ENCODE assay signal across 19 cellular contexts in the genomic region with DNA sequence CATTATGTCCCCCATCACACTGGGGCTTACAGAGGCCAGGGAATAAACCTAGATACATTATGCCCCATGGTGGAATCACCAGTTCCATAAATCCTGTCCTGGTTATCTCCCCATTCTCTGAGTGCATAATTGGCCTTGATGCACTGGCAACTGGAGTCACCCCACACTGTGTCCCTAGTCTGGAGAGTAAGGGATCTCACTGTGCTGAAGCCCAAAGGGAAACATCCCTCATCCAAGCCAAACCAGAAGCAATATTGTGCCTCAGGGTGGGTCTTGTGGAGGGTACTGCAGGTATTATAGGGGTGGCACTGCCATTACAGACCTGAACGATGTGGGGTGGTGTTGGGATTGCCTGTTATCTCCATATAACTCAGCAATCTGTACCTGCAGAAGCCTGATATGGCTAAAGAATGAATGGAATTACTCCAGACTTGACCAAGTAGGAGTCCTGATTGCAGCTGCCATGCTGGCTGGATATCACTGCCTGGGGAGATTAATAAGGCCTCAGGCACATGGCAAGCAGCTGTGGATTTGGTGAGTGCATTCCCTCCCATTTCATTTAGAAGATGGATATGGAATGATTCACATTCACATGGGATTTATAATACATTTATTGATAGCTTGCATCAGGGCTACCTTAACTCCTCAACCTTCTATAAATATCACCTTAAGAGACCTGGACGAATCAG. TPM values are rescaled to one million over a fixed set of nuclear protein-coding genes. Genes with fewer than 3 reads are reported as not detected.
DNase-seq lines count a peak whose midpoint lies in the region; ATAC-seq and TF ChIP-seq lines count a peak whose summit lies in the region.
"Had no signal": no experiment of that assay in that cellular context is flagged by ENCODE, and none has a peak within 500 bp of the region (broad histone marks: within the 10 kb centered on the region; RNA-seq: fewer than 3 reads in every experiment).

No MANE protein-coding gene starts in this region.

- H3K4me3 ChIP-seq in mammary epithelial cell (replicated peaks in 1 of 3; ENCODE audit: insufficient read depth in 1 of 3, low read depth in 2 of 3, low read length in 3 of 3) = no peak overlapping the region
- H3K4me3 ChIP-seq: A549, vagina had no signal

- ATAC-seq in GM18505 (IDR thresholded peaks at IDR 0.05; ENCODE audit: unreplicated experiment) = no peak
- ATAC-seq in activated CD8-positive, alpha-beta T cell treated with anti-CD3 and anti-CD28 coated beads, Interleukin-2, amount 10 ng/mL, durations not matched to agents 7 days and 5 days = peak; percentile 7
- peak in 1 of 2 donors; percentile 6 for ATAC-seq in naive thymus-derived CD8-positive, alpha-beta T cell
- no peak for ATAC-seq in activated T-helper 17 cell treated with anti-CD3 and anti-CD28 coated beads, Interleukin-2, amount 50 U/mL, for 72 hours (replicated peaks)
- ATAC-seq: A549, left cardiac atrium had no signal

- H3K27me3 ChIP-seq in mammary epithelial cell (ENCODE audit: insufficient read depth, low read length) = no peaks in the 10 kb centered on the region
- H3K27me3 ChIP-seq: vagina had no signal

- no peaks in the 10 kb centered on the region for H3K9me3 ChIP-seq in mammary epithelial cell (replicated peaks; ENCODE audit: insufficient read depth, low read length)
- H3K9me3 ChIP-seq: A549, vagina had no signal

- H3K36me3 Mint-ChIP-seq in activated CD8-positive, alpha-beta T cell treated with anti-CD3 and anti-CD28 coated beads, Interleukin-2, amount 10 ng/mL, durations not matched to agents 7 days and 5 days (ENCODE audit: low read depth) = peaks cover 68% of the 10 kb centered on the region
- peaks cover 23 to 71% (median 57%) of the 10 kb centered on the region in 3 donors for H3K36me3 Mint-ChIP-seq in naive thymus-derived CD8-positive, alpha-beta T cell
- peaks cover 50% of the 10 kb centered on the region for H3K36me3 Mint-ChIP-seq in activated T-helper 17 cell treated with anti-CD3 and anti-CD28 coated beads, Interleukin-2, amount 50 U/mL, for 72 hours (ENCODE audit: low read depth)

- dilution Hi-C loops in mammary epithelial cell (cut with HindIII; ENCODE audit: low sequenced_read_pairs) = no loop called here

- CTCF ChIA-PET in activated CD8-positive, alpha-beta T cell treated with anti-CD3 and anti-CD28 coated beads, Interleukin-2, amount 10 ng/mL, durations not matched to agents 7 days and 5 days (lab: Charles Lee) = no interaction called here
- CTCF ChIA-PET in mammary epithelial cell (lab: Charles Lee; ENCODE audit: low non-redundant PET) = no interaction called here

- H3K79me2 ChIP-seq in mammary epithelial cell (ENCODE audit: insufficient read depth, low read length) = peaks cover 15% of the 10 kb centered on the region

- H3K4me2 ChIP-seq in mammary epithelial cell (ENCODE audit: insufficient read depth, low read depth, low read length) = no peak overlapping the region
- H3K4me2 ChIP-seq: A549 had no signal

- intact Hi-C loops in mammary epithelial cell (cut with micrococcal nuclease) = no loop called here

- H3K27ac ChIP-seq in mammary epithelial cell (ENCODE audit: insufficient read depth, low read depth, low read length) = no peak overlapping the region
- H3K27ac ChIP-seq: A549, vagina had no signal

- BruUV-seq in mammary epithelial cell (replicated peaks; lab: Mats Ljungman, UMichigan) = no TSS peak

- in situ Hi-C loops in mammary epithelial cell (cut with MboI; ENCODE audit: low sequenced_read_pairs in 2 of 2) = no loop called here

- WGBS in mammary epithelial cell (ENCODE audit: low coverage, missing lambda C conversion rate) = 49% methylated on average over 2 of the region's 2 CpGs

- H3K27me3 Mint-ChIP-seq in activated CD8-positive, alpha-beta T cell treated with anti-CD3 and anti-CD28 coated beads, Interleukin-2, amount 10 ng/mL, durations not matched to agents 7 days and 5 days (ENCODE audit: low read depth) = no peaks in the 10 kb centered on the region
- peaks cover 0 to 2% (median 0%) of the 10 kb centered on the region in 5 donors for H3K27me3 Mint-ChIP-seq in naive thymus-derived CD8-positive, alpha-beta T cell
- no peaks in the 10 kb centered on the region for H3K27me3 Mint-ChIP-seq in activated T-helper 17 cell treated with anti-CD3 and anti-CD28 coated beads, Interleukin-2, amount 50 U/mL, for 72 hours

- H3K4me1 ChIP-seq in mammary epithelial cell (ENCODE audit: insufficient read depth, low read length) = peaks cover 2% of the 10 kb centered on the region

- peaks cover 36% of the 10 kb centered on the region for H3K4me1 Mint-ChIP-seq in activated CD8-positive, alpha-beta T cell treated with anti-CD3 and anti-CD28 coated beads, Interleukin-2, amount 10 ng/mL, durations not matched to agents 7 days and 5 days (ENCODE audit: low read depth)
- peaks cover 44 to 74% (median 64%) of the 10 kb centered on the region in 4 donors for H3K4me1 Mint-ChIP-seq in naive thymus-derived CD8-positive, alpha-beta T cell
- peaks cover 14% of the 10 kb centered on the region for H3K4me1 Mint-ChIP-seq in activated T-helper 17 cell treated with anti-CD3 and anti-CD28 coated beads, Interleukin-2, amount 50 U/mL, for 72 hours

- H3K9ac ChIP-seq in mammary epithelial cell (ENCODE audit: insufficient read depth, low read length) = no peak overlapping the region

- no peak overlapping the region for H2AFZ ChIP-seq in mammary epithelial cell (ENCODE audit: low read depth, low read length)

- no peaks in the 10 kb centered on the region for H3K9me3 Mint-ChIP-seq in activated CD8-positive, alpha-beta T cell treated with anti-CD3 and anti-CD28 coated beads, Interleukin-2, amount 10 ng/mL, durations not matched to agents 7 days and 5 days (ENCODE audit: insufficient read depth)
- peaks cover 0 to 2% (median 0%) of the 10 kb centered on the region in 9 donors for H3K9me3 Mint-ChIP-seq in naive thymus-derived CD8-positive, alpha-beta T cell
- H3K9me3 Mint-ChIP-seq in activated T-helper 17 cell treated with anti-CD3 and anti-CD28 coated beads, Interleukin-2, amount 50 U/mL, for 72 hours = no peaks in the 10 kb centered on the region
- H3K9me3 Mint-ChIP-seq: activated T-helper 2 cell treated with anti-CD3 and anti-CD28 coated beads, Interferon-gamma antibody, Interleukin-2, Interleukin-4, amounts not matched to agents 10 μg/mL and 5 μg/mL and 100 μg/mL, durations not matched to agents 14 hours and 24 hours and 36 hours had no signal

- peak; percentile 24 for DNase-seq in activated CD8-positive, alpha-beta memory T cell treated with anti-CD3 and anti-CD28 coated beads, Interleukin-2, amount 50 U/mL, for 4 hours
- DNase-seq in activated CD8-positive, alpha-beta memory T cell treated with anti-CD3 and anti-CD28 coated beads for 24 hours = no peak
- DNase-seq in activated CD8-positive, alpha-beta T cell treated with anti-CD3 and anti-CD28 coated beads, Interleukin-2, amount 10 ng/mL, durations not matched to agents 7 days and 5 days = no peak
- DNase-seq in naive thymus-derived CD8-positive, alpha-beta T cell = no peak
- DNase-seq in NCI-H1417 (lab: John Stamatoyannopoulos, UW) (no peak), mammary epithelial cell (no peak)
- DNase-seq: activated CD4-positive, alpha-beta T cell treated with anti-CD3 and anti-CD28 coated beads, Interleukin-2, amount 50 U/mL, for 4 hours; C1 segment of cervical spinal cord; GF-D8; left cardiac atrium; NCI-H1092; NCI-H524; retina; stimulated activated CD4-positive, alpha-beta T cell treated with anti-CD3 and anti-CD28 coated beads, Interleukin-12 subunit alpha, Interleukin-12 subunit beta, amount 100 ng/mL, for 4 hours had no signal

- TF ChIP-seq CTCF in mammary epithelial cell (conservative IDR thresholded peaks at IDR 0.05 in 1 of 2, IDR thresholded peaks at IDR 0.05 in 1 of 2; ENCODE audit: extremely low read depth in 1 of 2, insufficient read depth in 1 of 2, low read depth in 1 of 2, low read length in 2 of 2) = no peak

- POLR2A ChIA-PET in activated CD8-positive, alpha-beta T cell treated with anti-CD3 and anti-CD28 coated beads, Interleukin-2, amount 10 ng/mL, durations not matched to agents 7 days and 5 days (lab: Charles Lee) = interaction anchor here (1.8 kb wide), 1 partner anchor 13 kb away, joined by 4 read pairs; no protein-coding TSS in a partner anchor
- POLR2A ChIA-PET in naive thymus-derived CD8-positive, alpha-beta T cell (lab: Charles Lee) = interaction anchor here (0.7 to 2.5 kb wide), 8 partner anchors 10 to 939 kb away, joined by 3 to 18 read pairs (median 8); no protein-coding TSS in a partner anchor

- no peak overlapping the region for H3K27ac Mint-ChIP-seq in activated CD8-positive, alpha-beta T cell treated with anti-CD3 and anti-CD28 coated beads, Interleukin-2, amount 10 ng/mL, durations not matched to agents 7 days and 5 days
- H3K27ac Mint-ChIP-seq in naive thymus-derived CD8-positive, alpha-beta T cell = peak overlapping the region in 9 of 10 donors; percentile 14 to 100 (median 86)
- no peak overlapping the region for H3K27ac Mint-ChIP-seq in activated T-helper 17 cell treated with anti-CD3 and anti-CD28 coated beads, Interleukin-2, amount 50 U/mL, for 72 hours

- no peak overlapping the region for H3K4me3 Mint-ChIP-seq in activated CD8-positive, alpha-beta T cell treated with anti-CD3 and anti-CD28 coated beads, Interleukin-2, amount 10 ng/mL, durations not matched to agents 7 days and 5 days
- H3K4me3 Mint-ChIP-seq in naive thymus-derived CD8-positive, alpha-beta T cell = peak overlapping the region in 9 of 10 donors; percentile 6 to 99 (median 94)
- no peak overlapping the region for H3K4me3 Mint-ChIP-seq in activated T-helper 17 cell treated with anti-CD3 and anti-CD28 coated beads, Interleukin-2, amount 50 U/mL, for 72 hours

- peaks cover 4% of the 10 kb centered on the region for H3K36me3 ChIP-seq in mammary epithelial cell (ENCODE audit: insufficient read depth, low read length)
- H3K36me3 ChIP-seq: vagina had no signal

- H4K20me1 ChIP-seq in mammary epithelial cell (ENCODE audit: insufficient read depth, low read length) = no peaks in the 10 kb centered on the region

- peak; percentile 45 for TF ChIP-seq POLR2A in GM18505 (IDR thresholded peaks at IDR 0.05; ENCODE audit: borderline replicate concordance, extremely low read depth, insufficient read depth, insufficient read length)

RNA-seq across cellular contexts. Expression of gene HLA-A, which starts 5.1 kb away (rescaled TPM):
- total RNA-seq in activated CD8-positive, alpha-beta T cell treated with anti-CD3 and anti-CD28 coated beads, Interleukin-2, amount 10 ng/mL, durations not matched to agents 7 days and 5 days = 1,000 to 10,000 TPM; 1,178 to 1,183 TPM
- 1,000 to 10,000 TPM; 2,087 to 2,115 TPM for total RNA-seq in naive thymus-derived CD8-positive, alpha-beta T cell
- 1,000 to 10,000 TPM; 2,084 to 4,021 (median 2,635) TPM for polyA plus RNA-seq in naive thymus-derived CD8-positive, alpha-beta T cell
- total RNA-seq in activated T-helper 17 cell treated with anti-CD3 and anti-CD28 coated beads, Interleukin-2, amount 50 U/mL, for 72 hours = 1,000 to 10,000 TPM; 1,094 to 1,926 TPM
- 100 to 1,000 TPM; 217 to 345 TPM for total RNA-seq in mammary epithelial cell
- polyA plus RNA-seq in mammary epithelial cell = 291 TPM
- polyA minus RNA-seq in mammary epithelial cell = 188 TPM

Comparison
In these comparisons a context has a peak if more than half of its experiments do, and no peak if none do; other contexts are left out.
1. H3K27ac Mint-ChIP-seq: peak in naive thymus-derived CD8-positive, alpha-beta T cell (9 of 10); none in activated CD8-positive, alpha-beta T cell treated with anti-CD3 and anti-CD28 coated beads, Interleukin-2, amount 10 ng/mL, durations not matched to agents 7 days and 5 days (single experiment) and activated T-helper 17 cell treated with anti-CD3 and anti-CD28 coated beads, Interleukin-2, amount 50 U/mL, for 72 hours (single experiment).
2. H3K4me3 Mint-ChIP-seq: peak in naive thymus-derived CD8-positive, alpha-beta T cell (9 of 10); none in activated CD8-positive, alpha-beta T cell treated with anti-CD3 and anti-CD28 coated beads, Interleukin-2, amount 10 ng/mL, durations not matched to agents 7 days and 5 days (single experiment) and activated T-helper 17 cell treated with anti-CD3 and anti-CD28 coated beads, Interleukin-2, amount 50 U/mL, for 72 hours (single experiment).